In the genomic region with DNA sequence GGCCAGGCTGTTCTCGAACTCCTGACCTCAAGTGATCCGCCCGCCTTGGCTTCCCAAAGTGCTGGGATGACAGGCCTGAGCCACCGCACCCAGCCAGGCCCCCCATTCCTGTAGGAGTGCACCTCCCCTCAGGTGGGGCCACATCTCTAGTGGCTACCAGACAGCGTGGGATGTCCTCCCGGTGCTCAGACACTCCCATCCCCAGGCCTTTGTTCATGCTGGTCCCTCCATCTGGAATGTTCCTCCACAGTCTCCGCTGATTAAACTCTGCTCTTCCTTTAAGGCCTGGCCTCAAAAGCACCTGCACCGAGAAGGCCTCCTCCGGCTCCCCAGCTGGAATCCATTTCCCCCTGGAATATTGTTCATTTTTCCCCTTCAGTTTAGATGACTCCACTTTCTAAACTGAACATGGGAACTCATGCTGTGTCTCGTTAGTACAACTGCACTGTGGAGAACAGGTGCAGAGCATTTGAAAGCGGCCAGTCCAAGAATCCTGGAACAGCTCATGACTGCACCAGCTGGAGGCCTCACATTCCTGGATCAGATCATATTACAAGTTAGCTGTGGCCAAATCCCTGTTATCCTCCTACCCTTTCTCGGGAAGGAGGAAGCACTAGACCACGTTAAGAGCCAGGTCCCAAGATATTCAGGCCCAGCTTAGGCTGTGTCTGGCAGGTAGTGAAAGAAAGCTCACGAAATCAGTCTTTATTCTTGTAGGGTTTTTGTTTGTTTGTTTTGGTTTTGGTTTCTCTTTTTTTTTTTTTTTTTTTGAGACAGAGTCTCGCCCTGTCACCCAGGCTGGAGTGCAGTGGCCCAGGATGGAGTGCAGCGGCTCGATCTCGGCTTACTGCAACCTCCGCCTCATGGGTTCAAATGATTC, we compare ENCODE assay signal across 9 cellular contexts. TPM values are rescaled to one million over a fixed set of nuclear protein-coding genes. Genes with fewer than 3 reads are reported as not detected.
DNase-seq lines count a peak whose midpoint lies in the region; ATAC-seq and TF ChIP-seq lines count a peak whose summit lies in the region.
"Had no signal": no experiment of that assay in that cellular context is flagged by ENCODE, and none has a peak within 500 bp of the region (broad histone marks: within the 10 kb centered on the region; RNA-seq: fewer than 3 reads in every experiment).

No MANE protein-coding gene starts in this region.

- H3K36me3 ChIP-seq in gastroesophageal sphincter (no peaks in the 10 kb centered on the region), psoas muscle (ENCODE audit: insufficient read depth in 1 of 2, low read depth in 1 of 2) (no peaks in the 10 kb centered on the region)

- TF ChIP-seq POLR2A in gastroesophageal sphincter (IDR thresholded peaks at IDR 0.05) = no peak

- H3K4me1 ChIP-seq in gastroesophageal sphincter = peaks cover 0 to 18% (median 7%) of the 10 kb centered on the region in 3 donors
- peaks cover 16% of the 10 kb centered on the region for H3K4me1 ChIP-seq in psoas muscle

- ATAC-seq in Right ventricle myocardium inferior (peak; percentile 97), gastroesophageal sphincter (peak; percentile 97), psoas muscle (peak; percentile 97 to 99 (median 98)), GM21529 (IDR thresholded peaks at IDR 0.05; ENCODE audit: unreplicated experiment) (no peak)

- H3K4me3 ChIP-seq in gastroesophageal sphincter (no peak overlapping the region), psoas muscle (peak overlapping the region; percentile 19)

- no peak for TF ChIP-seq CTCF in gastroesophageal sphincter (IDR thresholded peaks at IDR 0.05)
- TF ChIP-seq CTCF in psoas muscle (IDR thresholded peaks at IDR 0.05) = no peak
- TF ChIP-seq CTCF in GM13977 (IDR thresholded peaks at IDR 0.05; ENCODE audit: extremely low read depth, insufficient read depth, missing control alignments) = no peak

- intact Hi-C loops in Right ventricle myocardium inferior (cut with DNase I) = loop anchor here (1.0 kb wide), 1 partner anchor 8 kb away; no protein-coding TSS in a partner anchor
- intact Hi-C loops in cardiac septum (cut with DNase I) = no loop called here
- intact Hi-C loops in psoas muscle (cut with DNase I) = loop anchor here in 1 of 2 donors (5.0 kb wide), 1 partner anchor 39 kb away; no protein-coding TSS in a partner anchor

- H3K9me3 ChIP-seq in gastroesophageal sphincter = no peaks in the 10 kb centered on the region
- no peaks in the 10 kb centered on the region for H3K9me3 ChIP-seq in psoas muscle

- no peaks in the 10 kb centered on the region for H3K27me3 ChIP-seq in gastroesophageal sphincter
- no peaks in the 10 kb centered on the region for H3K27me3 ChIP-seq in psoas muscle (ENCODE audit: insufficient read depth in 3 of 3, low read length in 2 of 3)

- WGBS in gastroesophageal sphincter (ENCODE audit: low coverage in 1 of 2), 2 donors = 9 to 31% methylated on average over 4 to 10 of the region's 19 CpGs
- 22 to 38% (median 33%) methylated on average over 19 of the region's 19 CpGs for WGBS in psoas muscle, 3 donors

- in situ Hi-C loops in SK-MEL-5 (cut with HindIII; ENCODE audit: low pct_unique_long_range_greater_than_20kb, low sequenced_read_pairs) (no loop called here), GM13977 (cut with MboI; ENCODE audit: low pct_unique_long_range_greater_than_20kb, low sequenced_read_pairs, unreplicated experiment) (no loop called here)

- DNase-seq in Right ventricle myocardium inferior (ENCODE audit: missing footprints) = no peak
- no peak for DNase-seq in cardiac septum (ENCODE audit: low spot score)
- DNase-seq in SK-MEL-5 (ENCODE audit: low read depth, low spot score) = peak; percentile 52
- peak; percentile 49 to 76 for DNase-seq in psoas muscle
- DNase-seq in amniotic stem cell (lab: John Stamatoyannopoulos, UW) = no peak
- DNase-seq in GM13977 (ENCODE audit: low spot score) = no peak
- DNase-seq: activated B cell treated with CpG ODN at 0.5 μM for 24 hours had no signal

- H3K27ac ChIP-seq in gastroesophageal sphincter (peak overlapping the region; percentile 16 to 74 (median 66)), psoas muscle (peak overlapping the region; percentile 87)

- TF ChIP-seq EP300 in gastroesophageal sphincter (IDR thresholded peaks at IDR 0.05) = no peak

RNA-seq across cellular contexts. Expression of a gene that starts 10.8 kb away (rescaled TPM):
- total RNA-seq in Right ventricle myocardium inferior (142 TPM), cardiac septum (151 TPM), gastroesophageal sphincter (100 to 1,000 TPM; 102 to 198 (median 108) TPM), psoas muscle (100 to 1,000 TPM in 1 of 4 donors, 10 to 100 TPM in 3; 63.6 to 114 (median 78.7) TPM)
- 40.1 and 68.0 TPM in 2 replicates for total RNA-seq in SK-MEL-5 (2014; rRNA removed; shearing (Covaris generic))
- polyA plus RNA-seq in SK-MEL-5 (2015; cell fraction: cytosol; rRNA removed) = 133 and 183 TPM in 2 replicates
- polyA plus RNA-seq in SK-MEL-5 (2015; cell fraction: nucleus; rRNA removed) = 123 and 153 TPM in 2 replicates
- polyA plus RNA-seq in psoas muscle = 10 to 100 TPM; 22.7 to 42.1 (median 27.5) TPM

Comparison
In these comparisons a context has a peak if more than half of its experiments do, and no peak if none do; other contexts are left out.
1. DNase-seq: peak in SK-MEL-5 (single experiment) and psoas muscle (2 of 2); none in Right ventricle myocardium inferior (single experiment), cardiac septum (single experiment), amniotic stem cell (single experiment) and GM13977 (single experiment).